In genomic region chr19:16577531-16578052, GRCh38 we compare ENCODE assay signal across 22 cellular contexts. TPM values are rescaled to one million over a fixed set of nuclear protein-coding genes. Genes with fewer than 3 reads are reported as not detected.
DNase-seq lines count a peak whose midpoint lies in the region; ATAC-seq and TF ChIP-seq lines count a peak whose summit lies in the region.
"Had no signal": no experiment of that assay in that cellular context is flagged by ENCODE, and none has a peak within 500 bp of the region (broad histone marks: within the 10 kb centered on the region; RNA-seq: fewer than 3 reads in every experiment).

No MANE protein-coding gene starts in this region.

- H3K27me3 ChIP-seq in trophoblast cell (ENCODE audit: insufficient read depth, low read length) = no peaks in the 10 kb centered on the region
- no peaks in the 10 kb centered on the region for H3K27me3 ChIP-seq in subcutaneous abdominal adipose tissue (ENCODE audit: control insufficient read depth in 5 of 5, insufficient read depth in 4 of 5, low read length in 5 of 5)
- H3K27me3 ChIP-seq: BLaER1 had no signal

- no peak overlapping the region for H4K8ac ChIP-seq in trophoblast cell (ENCODE audit: low read depth, low read length)

- no peak overlapping the region for H3K4me2 ChIP-seq in trophoblast cell (ENCODE audit: low read length)
- H3K4me2 ChIP-seq: BLaER1 had no signal

- H3K18ac ChIP-seq in trophoblast cell (ENCODE audit: low read length) = no peak overlapping the region

- no peak overlapping the region for H2AK5ac ChIP-seq in trophoblast cell (ENCODE audit: low read length)

- H3K36me3 ChIP-seq in trophoblast cell (ENCODE audit: control insufficient read depth in 1 of 2, insufficient read depth in 2 of 2, low read length in 2 of 2) = peaks cover 36 to 43% of the 10 kb centered on the region in 2 experiments
- peaks cover 0 to 51% (median 33%) of the 10 kb centered on the region in 5 donors for H3K36me3 ChIP-seq in subcutaneous abdominal adipose tissue (ENCODE audit: control insufficient read depth in 5 of 5, insufficient read depth in 5 of 5, low read length in 5 of 5)

- H3K79me2 ChIP-seq in trophoblast cell (ENCODE audit: control insufficient read depth, insufficient read depth, low read length, poor library complexity) = peaks cover 11% of the 10 kb centered on the region

- DNase-seq in Right ventricle myocardium inferior (ENCODE audit: missing footprints) = peak; percentile 49
- DNase-seq in cardiac septum (ENCODE audit: low spot score) = no peak
- DNase-seq in RWPE1 (ENCODE audit: low spot score) = no peak
- no peak for DNase-seq in trophoblast cell
- DNase-seq in NCI-H2107 treated with DMSO at 0.1 percent for 48 hours (lab: John Stamatoyannopoulos, UW; ENCODE audit: unreplicated experiment) = no peak
- DNase-seq: CD4-positive, CD25-positive, alpha-beta regulatory T cell; DMS153; DND-41; GM23248; H9; NCI-H1048; NCI-H1417; NCI-H1694; NCI-H2029 treated with DMSO at 0.1 percent for 48 hours; NCI-H2227 treated with DMSO at 0.1 percent for 48 hours; NCI-H69; RPMI8226; SIG-M5 had no signal

- H2BK120ac ChIP-seq in trophoblast cell (ENCODE audit: insufficient read depth, low read length, poor library complexity) = no peak overlapping the region

- H3K9ac ChIP-seq in trophoblast cell (ENCODE audit: low read length) = peak overlapping the region; percentile 16
- H3K9ac ChIP-seq in subcutaneous abdominal adipose tissue (ENCODE audit: low read length in 5 of 5) = peak overlapping the region in 3 of 5 donors; percentile 17 to 79 (median 49)
- H3K9ac ChIP-seq: BLaER1, GM23248 had no signal

- H2BK5ac ChIP-seq in trophoblast cell (ENCODE audit: low read depth, low read length, poor library complexity) = no peak overlapping the region

- H3K4ac ChIP-seq in trophoblast cell (ENCODE audit: low read depth, low read length) = no peak overlapping the region

- H3K9me3 ChIP-seq in trophoblast cell (ENCODE audit: insufficient read depth, low read depth, low read length) (peaks cover 2% of the 10 kb centered on the region), subcutaneous abdominal adipose tissue (ENCODE audit: control insufficient read depth in 5 of 5, low read length in 5 of 5) (no peaks in the 10 kb centered on the region)
- H3K9me3 ChIP-seq: BLaER1 had no signal

- peaks cover 5% of the 10 kb centered on the region for H3K79me1 ChIP-seq in trophoblast cell (ENCODE audit: low read length)

- no peak overlapping the region for H2BK12ac ChIP-seq in trophoblast cell (ENCODE audit: low read length)

- no peak overlapping the region for H3K23ac ChIP-seq in trophoblast cell (ENCODE audit: low read length)

- H4K12ac ChIP-seq in trophoblast cell (ENCODE audit: low read depth, low read length) = no peak overlapping the region

- no peak overlapping the region for H2AFZ ChIP-seq in trophoblast cell (ENCODE audit: insufficient read depth, low read length, poor library complexity)
- H2AFZ ChIP-seq: GM23248 had no signal

- intact Hi-C loops in Right ventricle myocardium inferior (cut with DNase I) = no loop called here
- intact Hi-C loops in cardiac septum (cut with DNase I) = no loop called here

- H3K4me3 ChIP-seq in trophoblast cell (ENCODE audit: low read depth, low read length) (no peak overlapping the region), subcutaneous abdominal adipose tissue (ENCODE audit: low read depth in 1 of 5, low read length in 5 of 5) (no peak overlapping the region)
- H3K4me3 ChIP-seq: BLaER1, GM23248, SK-N-MC had no signal

- H4K91ac ChIP-seq in trophoblast cell (ENCODE audit: low read depth, low read length) = no peak overlapping the region

- ATAC-seq in Right ventricle myocardium inferior = no peak
- ATAC-seq in HG03025 (IDR thresholded peaks at IDR 0.05; ENCODE audit: low FRiP score, unreplicated experiment) = no peak

- H3K27ac ChIP-seq in RWPE1 (peak overlapping the region; percentile 78), trophoblast cell (ENCODE audit: low read depth, low read length) (no peak overlapping the region), subcutaneous abdominal adipose tissue (ENCODE audit: low read depth, low read length) (peak overlapping the region; percentile 71)
- H3K27ac ChIP-seq: BLaER1, GM23248, SK-N-MC had no signal

- no peak for TF ChIP-seq CTCF in RWPE1 (conservative IDR thresholded peaks at IDR 0.05; ENCODE audit: low read depth)

- no CpG with 5 or more reads among the region's 20 CpGs for WGBS in trophoblast cell (ENCODE audit: extremely low coverage, insufficient coverage, insufficient read length)

- H3K14ac ChIP-seq in trophoblast cell (ENCODE audit: low read length) = no peak overlapping the region

- peaks cover 15 to 28% of the 10 kb centered on the region in 2 experiments for H3K4me1 ChIP-seq in trophoblast cell (ENCODE audit: control insufficient read depth in 1 of 2, insufficient read depth in 2 of 2, low read length in 2 of 2)
- peaks cover 30 to 73% (median 64%) of the 10 kb centered on the region in 5 donors for H3K4me1 ChIP-seq in subcutaneous abdominal adipose tissue (ENCODE audit: control insufficient read depth in 5 of 5, insufficient read depth in 5 of 5, low read length in 5 of 5)

- CTCF ChIA-PET in RWPE1 (lab: Yijun Ruan, JAX) = no interaction called here

- POLR2A ChIA-PET in RWPE1 (lab: Yijun Ruan, JAX; ENCODE audit: low non-redundant PET) = no interaction called here

RNA-seq across cellular contexts. Expression of gene SLC35E1, which starts 5.4 kb away (rescaled TPM):
- total RNA-seq in Right ventricle myocardium inferior = 23.5 TPM
- total RNA-seq in cardiac septum = 26.7 TPM
- 101 TPM in 2 replicates for polyA plus RNA-seq in trophoblast cell (2013)

RNA-seq across cellular contexts. Expression of gene CHERP, which starts 35.4 kb away (rescaled TPM):
- total RNA-seq in Right ventricle myocardium inferior (17.3 TPM), cardiac septum (23.7 TPM)
- 48.8 and 49.6 TPM in 2 replicates for polyA plus RNA-seq in trophoblast cell (2013)

RNA-seq across cellular contexts. Expression of gene MED26, which starts 50.4 kb away (rescaled TPM):
- total RNA-seq in Right ventricle myocardium inferior = 6.1 TPM
- total RNA-seq in cardiac septum = 4.3 TPM
- 10.5 and 11.2 TPM in 2 replicates for polyA plus RNA-seq in trophoblast cell (2013)
